Comparison of ENCODE assay signal across 26 cellular contexts in the genomic region with DNA sequence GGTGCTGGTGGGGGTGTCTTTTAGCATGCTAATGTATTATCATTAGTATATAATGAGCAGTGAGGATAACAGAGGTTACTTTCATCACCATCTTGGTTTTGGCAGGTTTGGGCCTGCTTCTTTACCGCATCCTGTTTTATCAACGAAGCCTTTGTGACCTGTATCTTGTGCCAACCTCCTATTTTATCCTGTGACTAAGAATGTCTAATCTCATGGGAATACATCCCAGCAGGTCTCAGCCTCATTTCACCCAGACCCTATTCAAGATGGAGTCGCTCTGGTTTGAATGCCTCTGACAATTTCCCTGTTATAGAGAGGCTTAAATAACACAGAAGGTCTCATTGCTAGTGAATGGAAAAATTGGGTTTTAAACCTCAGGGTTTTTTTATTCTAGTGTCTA.
DNase-seq lines count a peak whose midpoint lies in the region; ATAC-seq, FAIRE-seq and TF ChIP-seq lines count a peak whose summit lies in the region.
"Had no signal": no experiment of that assay in that cellular context is flagged by ENCODE, and none has a peak within 500 bp of the region (broad histone marks: within the 10 kb centered on the region; RNA-seq: fewer than 3 reads in every experiment).

No MANE protein-coding gene starts in this region.

- TF ChIP-seq CTCF in mammary epithelial cell (conservative IDR thresholded peaks at IDR 0.05 in 1 of 2, IDR thresholded peaks at IDR 0.05 in 1 of 2; ENCODE audit: extremely low read depth in 1 of 2, insufficient read depth in 1 of 2, low read depth in 1 of 2, low read length in 2 of 2) (no peak), foreskin keratinocyte (conservative IDR thresholded peaks at IDR 0.05) (no peak)

- in situ Hi-C loops in mammary epithelial cell (cut with MboI; ENCODE audit: low sequenced_read_pairs in 2 of 2): no loop called here

- no peak for FAIRE-seq in HTR-8/SVneo (lab: Jason Lieb, UNC)
- FAIRE-seq: A549, G401.6 had no signal

- no peak overlapping the region for H3K4me3 Mint-ChIP-seq in activated CD4-positive, alpha-beta T cell treated with anti-CD3 and anti-CD28 coated beads for 36 hours
- H3K4me3 Mint-ChIP-seq: CD8-positive, alpha-beta T cell; IgD-negative memory B cell had no signal

- H3K9ac ChIP-seq in mammary epithelial cell (ENCODE audit: insufficient read depth, low read length): no peak overlapping the region
- H3K9ac ChIP-seq: GM23248 had no signal

- H4K20me1 ChIP-seq in mammary epithelial cell (ENCODE audit: insufficient read depth, low read length): no peaks in the 10 kb centered on the region

- H3K4me2 ChIP-seq in mammary epithelial cell (ENCODE audit: insufficient read depth, low read depth, low read length): peak overlapping the region; percentile 60
- H3K4me2 ChIP-seq: A549 had no signal

- H3K4me3 ChIP-seq in mammary epithelial cell (replicated peaks in 1 of 3; ENCODE audit: insufficient read depth in 1 of 3, low read depth in 2 of 3, low read length in 3 of 3): no peak overlapping the region
- H3K4me3 ChIP-seq: A549, GM23248, PC-9, SJSA1 had no signal

- POLR2A ChIA-PET in activated CD4-positive, alpha-beta T cell treated with anti-CD3 and anti-CD28 coated beads for 36 hours (lab: Charles Lee): no interaction called here

- H3K4me1 ChIP-seq in mammary epithelial cell (ENCODE audit: insufficient read depth, low read length) (peaks cover 29% of the 10 kb centered on the region), foreskin keratinocyte (peaks cover 15% of the 10 kb centered on the region)
- H3K4me1 ChIP-seq: A549, SJSA1 had no signal

- dilution Hi-C loops in mammary epithelial cell (cut with HindIII; ENCODE audit: low sequenced_read_pairs): no loop called here

- H3K9me3 Mint-ChIP-seq in activated CD4-positive, alpha-beta T cell treated with anti-CD3 and anti-CD28 coated beads for 36 hours (ENCODE audit: low read depth): no peaks in the 10 kb centered on the region
- H3K9me3 Mint-ChIP-seq: CD8-positive, alpha-beta T cell had no signal

- 33% methylated on average over 3 of the region's 3 CpGs for WGBS in mammary epithelial cell (ENCODE audit: low coverage, missing lambda C conversion rate)

- no peak overlapping the region for H3K27ac Mint-ChIP-seq in activated CD4-positive, alpha-beta T cell treated with anti-CD3 and anti-CD28 coated beads for 36 hours
- H3K27ac Mint-ChIP-seq: CD8-positive, alpha-beta T cell; IgD-negative memory B cell had no signal

- H3K27me3 Mint-ChIP-seq in activated CD4-positive, alpha-beta T cell treated with anti-CD3 and anti-CD28 coated beads for 36 hours: no peaks in the 10 kb centered on the region
- H3K27me3 Mint-ChIP-seq: IgD-negative memory B cell had no signal

- no TSS peak for BruUV-seq in mammary epithelial cell (replicated peaks; lab: Mats Ljungman, UMichigan)

- H3K4me1 Mint-ChIP-seq in activated CD4-positive, alpha-beta T cell treated with anti-CD3 and anti-CD28 coated beads for 36 hours: peaks cover 4% of the 10 kb centered on the region
- H3K4me1 Mint-ChIP-seq: IgD-negative memory B cell had no signal

- no peaks in the 10 kb centered on the region for H3K79me2 ChIP-seq in mammary epithelial cell (ENCODE audit: insufficient read depth, low read length)

- peak overlapping the region; percentile 59 for H3K27ac ChIP-seq in mammary epithelial cell (ENCODE audit: insufficient read depth, low read depth, low read length)
- H3K27ac ChIP-seq in foreskin keratinocyte: peak overlapping the region; percentile 56
- H3K27ac ChIP-seq: A549, C4-2B, GM23248, PC-9, SJSA1 had no signal

- ATAC-seq in foreskin keratinocyte (peak; percentile 74), HG02623 (IDR thresholded peaks at IDR 0.05; ENCODE audit: unreplicated experiment) (no peak), HG02981 (IDR thresholded peaks at IDR 0.05; ENCODE audit: unreplicated experiment) (no peak)
- no peak for ATAC-seq in activated CD4-positive, alpha-beta T cell treated with anti-CD3 and anti-CD28 coated beads for 36 hours
- ATAC-seq: A549; CD8-positive, alpha-beta T cell had no signal

- no peaks in the 10 kb centered on the region for H3K36me3 ChIP-seq in mammary epithelial cell (ENCODE audit: insufficient read depth, low read length)
- H3K36me3 ChIP-seq: SJSA1 had no signal

- intact Hi-C loops in mammary epithelial cell (cut with micrococcal nuclease): no loop called here
- intact Hi-C loops in activated CD4-positive, alpha-beta T cell treated with anti-CD3 and anti-CD28 coated beads for 36 hours (cut with DNase I, micrococcal nuclease): no loop called here

- H3K27me3 ChIP-seq in mammary epithelial cell (ENCODE audit: insufficient read depth, low read length) (no peaks in the 10 kb centered on the region), foreskin keratinocyte (no peaks in the 10 kb centered on the region)
- H3K27me3 ChIP-seq: SJSA1 had no signal

- H3K9me3 ChIP-seq in mammary epithelial cell (replicated peaks; ENCODE audit: insufficient read depth, low read length): no peaks in the 10 kb centered on the region
- H3K9me3 ChIP-seq: A549, SJSA1 had no signal

- no peaks in the 10 kb centered on the region for H3K36me3 Mint-ChIP-seq in activated CD4-positive, alpha-beta T cell treated with anti-CD3 and anti-CD28 coated beads for 36 hours (ENCODE audit: low read depth)
- H3K36me3 Mint-ChIP-seq: CD8-positive, alpha-beta T cell; IgD-negative memory B cell had no signal

- CTCF ChIA-PET in mammary epithelial cell (lab: Charles Lee; ENCODE audit: low non-redundant PET): no interaction called here
- CTCF ChIA-PET in activated CD4-positive, alpha-beta T cell treated with anti-CD3 and anti-CD28 coated beads for 36 hours (lab: Charles Lee): interaction anchor here (0.5 kb wide), 1 partner anchor 408 kb away, joined by 4 read pairs; no protein-coding TSS in a partner anchor

- peak; percentile 94 for DNase-seq in COLO829 (ENCODE audit: low spot score)
- peak; percentile 53 for DNase-seq in NCI-H69 (lab: John Stamatoyannopoulos, UW)
- peak; percentile 77 for DNase-seq in mammary epithelial cell
- DNase-seq in foreskin keratinocyte: peak; percentile 67 to 72
- no peak for DNase-seq in activated CD4-positive, alpha-beta T cell treated with anti-CD3 and anti-CD28 coated beads for 36 hours
- no peak for DNase-seq in HTR-8/SVneo (ENCODE audit: insufficient read length, low spot score)
- DNase-seq: AML-193; CD8-positive, alpha-beta T cell; GM23248; H7; NCI-H1092 treated with DMSO at 0.1 percent for 48 hours; NCI-H1436; NCI-H187; NCI-H2171 treated with DMSO at 0.1 percent for 48 hours; NCI-H524; NCI-H774; PC-9; Right ventricle myocardium superior; RPMI8226 had no signal

- H2AFZ ChIP-seq in mammary epithelial cell (ENCODE audit: low read depth, low read length): peak overlapping the region; percentile 63
- H2AFZ ChIP-seq: GM23248 had no signal

Comparison
In these comparisons a context has a peak if more than half of its experiments do, and no peak if none do; other contexts are left out.
1. DNase-seq: peak in COLO829 (single experiment), NCI-H69 (single experiment), mammary epithelial cell (single experiment) and foreskin keratinocyte (2 of 2); none in activated CD4-positive, alpha-beta T cell treated with anti-CD3 and anti-CD28 coated beads for 36 hours (single experiment) and HTR-8/SVneo (single experiment).